Comparison of ENCODE assay signal across 30 cellular contexts in the genomic region with DNA sequence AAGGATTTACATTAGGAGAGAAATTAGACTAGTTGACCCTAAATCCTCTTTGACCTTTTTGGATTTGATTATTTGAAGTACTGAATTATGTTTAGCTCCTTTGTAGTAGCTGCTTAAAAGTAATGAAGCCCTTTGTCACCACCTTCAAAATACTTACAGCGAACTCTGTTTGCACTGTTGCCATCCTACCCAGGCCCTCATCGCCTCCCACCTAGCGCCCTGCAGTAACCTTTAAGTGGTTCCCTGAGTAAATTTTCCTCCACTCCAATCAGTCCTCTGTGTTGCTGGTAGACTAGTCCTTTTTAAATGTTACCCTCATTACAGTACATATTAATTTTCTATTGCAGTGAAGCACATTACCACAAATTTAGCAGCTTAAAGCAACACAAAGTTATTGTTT.
"Had no signal": no experiment of that assay in that cellular context is flagged by ENCODE, and none has a peak within 500 bp of the region (broad histone marks: within the 10 kb centered on the region; RNA-seq: fewer than 3 reads in every experiment).

No MANE protein-coding gene starts in this region.

- H3K4me1 ChIP-seq: testis had no signal

- H3K27me3 Mint-ChIP-seq: activated CD4-positive, alpha-beta memory T cell treated with anti-CD3 and anti-CD28 coated beads, Interleukin-2, amount 10 ng/mL, durations not matched to agents 7 days and 5 days; activated CD4-positive, alpha-beta T cell treated with anti-CD3 and anti-CD28 coated beads, Interleukin-2, amount 10 ng/mL, durations not matched to agents 7 days and 5 days; activated T-helper 17 cell treated with anti-CD3 and anti-CD28 coated beads, Interleukin-2, amount 50 U/mL, for 72 hours; effector memory CD8-positive, alpha-beta T cell; naive thymus-derived CD8-positive, alpha-beta T cell had no signal

- H3K9me3 ChIP-seq: gastrocnemius medialis, testis, vagina had no signal

- ATAC-seq: activated T-cell treated with anti-CD3 and anti-CD28 coated beads, Interleukin-2, amount 50 U/mL, for 4 hours; activated T-helper 17 cell treated with anti-CD3 and anti-CD28 coated beads, Interleukin-2, amount 50 U/mL, for 72 hours; effector memory CD8-positive, alpha-beta T cell; gastrocnemius medialis; naive thymus-derived CD8-positive, alpha-beta T cell; sciatic nerve; stimulated activated naive CD8-positive, alpha-beta T cell treated with anti-CD3 and anti-CD28 coated beads, Interleukin-15, Interleukin-2, amounts not matched to agents 100 U/mL and 50 U/mL, for 24 hours; WTC11 had no signal

- H3K4me3 Mint-ChIP-seq: activated CD4-positive, alpha-beta memory T cell treated with anti-CD3 and anti-CD28 coated beads, Interleukin-2, amount 10 ng/mL, durations not matched to agents 7 days and 5 days; activated CD4-positive, alpha-beta T cell treated with anti-CD3 and anti-CD28 coated beads, Interleukin-2, amount 10 ng/mL, durations not matched to agents 7 days and 5 days; activated T-cell treated with anti-CD3 and anti-CD28 coated beads, Interleukin-2, amount 50 U/mL, for 4 hours; activated T-helper 17 cell treated with anti-CD3 and anti-CD28 coated beads, Interleukin-2, amount 50 U/mL, for 72 hours; effector memory CD8-positive, alpha-beta T cell; naive thymus-derived CD8-positive, alpha-beta T cell; T-helper 1 cell treated with Interleukin-12 subunit alpha and Interleukin-12 subunit beta and Interleukin-4 antibody, amounts not matched to agents 30 μg/mL and 1 μg/mL, for 36 hours; WTC11 had no signal

- H3K36me3 ChIP-seq: brain microvascular endothelial cell, gastrocnemius medialis, vagina had no signal

- DNase-seq: activated CD4-positive, alpha-beta memory T cell treated with anti-CD3 and anti-CD28 coated beads, Interleukin-2, amount 10 ng/mL, durations not matched to agents 7 days and 5 days; activated CD4-positive, alpha-beta T cell treated with anti-CD3 and anti-CD28 coated beads for 1 hour; activated CD4-positive, alpha-beta T cell treated with anti-CD3 and anti-CD28 coated beads, Interleukin-2, amount 10 ng/mL, durations not matched to agents 7 days and 5 days; activated CD8-positive, alpha-beta memory T cell treated with anti-CD3 and anti-CD28 coated beads, Interleukin-2, amount 50 U/mL, for 48 hours; activated gamma-delta T cell treated with Interleukin-2 at 50 U/mL for 16 hours; activated naive CD4-positive, alpha-beta T cell treated with anti-CD3 and anti-CD28 coated beads, Interleukin-2, amount 50 U/mL, for 16 hours; activated T-cell treated with anti-CD3 and anti-CD28 coated beads, Interleukin-2, amount 50 U/mL, for 4 hours; amniotic stem cell; brain microvascular endothelial cell; caudate nucleus; cortex of kidney; effector memory CD8-positive, alpha-beta T cell; erythroblast; gastrocnemius medialis; glutamatergic neuron; mesenchymal stem cell; naive thymus-derived CD8-positive, alpha-beta T cell; posterior cingulate gyrus; stimulated activated CD4-positive, alpha-beta T cell treated with anti-CD3 and anti-CD28 coated beads, Interleukin-12 subunit alpha, Interleukin-12 subunit beta, amount 100 ng/mL, for 4 hours; stimulated activated CD4-positive, alpha-beta T cell treated with anti-CD3 and anti-CD28 coated beads, Interleukin-4, amount 100 ng/mL, for 1 hour; stimulated activated naive CD8-positive, alpha-beta T cell treated with anti-CD3 and anti-CD28 coated beads, Interleukin-15, Interleukin-2, amounts not matched to agents 100 U/mL and 50 U/mL, for 24 hours; T1000; testis; trophoblast cell had no signal

- H3K4me3 ChIP-seq: gastrocnemius medialis, skin epidermis, testis, vagina had no signal

- H3K36me3 Mint-ChIP-seq: WTC11 had no signal

- H3K9me3 Mint-ChIP-seq: activated CD4-positive, alpha-beta memory T cell treated with anti-CD3 and anti-CD28 coated beads, Interleukin-2, amount 10 ng/mL, durations not matched to agents 7 days and 5 days; activated CD4-positive, alpha-beta T cell treated with anti-CD3 and anti-CD28 coated beads, Interleukin-2, amount 10 ng/mL, durations not matched to agents 7 days and 5 days; activated T-cell treated with anti-CD3 and anti-CD28 coated beads, Interleukin-2, amount 50 U/mL, for 4 hours; activated T-helper 17 cell treated with anti-CD3 and anti-CD28 coated beads, Interleukin-2, amount 50 U/mL, for 72 hours; effector memory CD8-positive, alpha-beta T cell; naive thymus-derived CD8-positive, alpha-beta T cell; T-helper 1 cell treated with Interleukin-12 subunit alpha and Interleukin-12 subunit beta and Interleukin-4 antibody, amounts not matched to agents 30 μg/mL and 1 μg/mL, for 36 hours; WTC11 had no signal

- H3K27ac ChIP-seq: brain microvascular endothelial cell, gastrocnemius medialis, skin epidermis, testis, vagina had no signal

- H3K27ac Mint-ChIP-seq: activated CD4-positive, alpha-beta memory T cell treated with anti-CD3 and anti-CD28 coated beads, Interleukin-2, amount 10 ng/mL, durations not matched to agents 7 days and 5 days; activated CD4-positive, alpha-beta T cell treated with anti-CD3 and anti-CD28 coated beads, Interleukin-2, amount 10 ng/mL, durations not matched to agents 7 days and 5 days; activated T-helper 17 cell treated with anti-CD3 and anti-CD28 coated beads, Interleukin-2, amount 50 U/mL, for 72 hours; effector memory CD8-positive, alpha-beta T cell; T-helper 1 cell treated with Interleukin-12 subunit alpha and Interleukin-12 subunit beta and Interleukin-4 antibody, amounts not matched to agents 30 μg/mL and 1 μg/mL, for 36 hours; WTC11 had no signal

- H3K27me3 ChIP-seq: brain microvascular endothelial cell, gastrocnemius medialis, testis, vagina had no signal

- H3K4me1 Mint-ChIP-seq: activated T-helper 17 cell treated with anti-CD3 and anti-CD28 coated beads, Interleukin-2, amount 50 U/mL, for 72 hours had no signal
